1 cellular context compared by ENCODE assay signal in the genomic region with DNA sequence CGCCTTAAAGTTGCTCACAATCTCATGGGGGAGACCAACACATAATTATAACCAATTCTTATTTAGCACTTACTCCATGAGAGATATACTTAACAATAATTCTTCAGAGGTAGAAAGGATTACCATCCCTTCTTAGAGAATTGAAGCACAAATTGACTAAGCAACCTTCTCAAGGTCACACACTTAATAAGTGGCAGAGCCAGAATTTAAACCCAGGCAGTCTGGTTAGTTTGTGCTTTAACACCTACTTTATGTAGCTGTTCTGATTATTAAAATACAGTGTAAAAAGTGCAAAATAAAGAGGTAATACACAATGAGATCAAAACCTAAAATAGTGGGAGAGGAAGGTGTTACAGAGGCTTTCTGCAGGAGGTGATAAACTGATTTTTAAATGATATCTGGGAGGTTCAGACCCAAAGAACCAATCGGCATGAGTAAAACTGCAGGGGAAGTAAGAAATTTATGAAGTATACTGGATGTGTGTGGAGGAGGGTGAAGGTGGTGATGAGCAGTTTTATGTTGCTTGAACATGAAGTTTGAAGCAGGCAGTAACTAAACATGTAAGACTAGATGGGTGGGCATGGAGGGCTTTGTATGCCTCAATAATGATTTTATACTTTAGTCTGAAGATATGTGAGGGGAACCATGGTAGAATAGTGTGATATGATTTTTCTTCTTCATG.
TF ChIP-seq lines count a peak whose summit lies in the region.

No MANE protein-coding gene starts in this region.

TF ChIP-seq in WTC11, 78 proteins besides CTCF, POLR2A, EP300 and RAD21 (continued from another document):
- TF ChIP-seq, protein P1, sequence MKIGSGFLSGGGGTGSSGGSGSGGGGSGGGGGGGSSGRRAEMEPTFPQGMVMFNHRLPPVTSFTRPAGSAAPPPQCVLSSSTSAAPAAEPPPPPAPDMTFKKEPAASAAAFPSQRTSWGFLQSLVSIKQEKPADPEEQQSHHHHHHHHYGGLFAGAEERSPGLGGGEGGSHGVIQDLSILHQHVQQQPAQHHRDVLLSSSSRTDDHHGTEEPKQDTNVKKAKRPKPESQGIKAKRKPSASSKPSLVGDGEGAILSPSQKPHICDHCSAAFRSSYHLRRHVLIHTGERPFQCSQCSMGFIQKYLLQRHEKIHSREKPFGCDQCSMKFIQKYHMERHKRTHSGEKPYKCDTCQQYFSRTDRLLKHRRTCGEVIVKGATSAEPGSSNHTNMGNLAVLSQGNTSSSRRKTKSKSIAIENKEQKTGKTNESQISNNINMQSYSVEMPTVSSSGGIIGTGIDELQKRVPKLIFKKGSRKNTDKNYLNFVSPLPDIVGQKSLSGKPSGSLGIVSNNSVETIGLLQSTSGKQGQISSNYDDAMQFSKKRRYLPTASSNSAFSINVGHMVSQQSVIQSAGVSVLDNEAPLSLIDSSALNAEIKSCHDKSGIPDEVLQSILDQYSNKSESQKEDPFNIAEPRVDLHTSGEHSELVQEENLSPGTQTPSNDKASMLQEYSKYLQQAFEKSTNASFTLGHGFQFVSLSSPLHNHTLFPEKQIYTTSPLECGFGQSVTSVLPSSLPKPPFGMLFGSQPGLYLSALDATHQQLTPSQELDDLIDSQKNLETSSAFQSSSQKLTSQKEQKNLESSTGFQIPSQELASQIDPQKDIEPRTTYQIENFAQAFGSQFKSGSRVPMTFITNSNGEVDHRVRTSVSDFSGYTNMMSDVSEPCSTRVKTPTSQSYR (CRISPR knock-in tag; IDR thresholded peaks at IDR 0.05): no peak
- TF ChIP-seq STAT6 (CRISPR knock-in tag; conservative IDR thresholded peaks at IDR 0.05; ENCODE audit: low read depth): no peak
TF ChIP-seq in WTC11: peak in this region for 0.
